In genomic region chr12:132779781-132780353, GRCh38 we compare ENCODE assay signal across 23 cellular contexts. TPM values are rescaled to one million over a fixed set of nuclear protein-coding genes. Genes with fewer than 3 reads are reported as not detected.
DNase-seq lines count a peak whose midpoint lies in the region; ATAC-seq, FAIRE-seq and TF ChIP-seq lines count a peak whose summit lies in the region.
"Had no signal": no experiment of that assay in that cellular context is flagged by ENCODE, and none has a peak within 500 bp of the region (broad histone marks: within the 10 kb centered on the region; RNA-seq: fewer than 3 reads in every experiment).

No MANE protein-coding gene starts in this region.

- H3K9me3 ChIP-seq in K562 (replicated peaks; ENCODE audit: control insufficient read depth, insufficient read depth, low read depth, low read length) (no peaks in the 10 kb centered on the region), mucosa of descending colon (no peaks in the 10 kb centered on the region), upper lobe of right lung (no peaks in the 10 kb centered on the region)
- H3K9me3 ChIP-seq: MG63, SJCRH30 had no signal

- H3K36me3 ChIP-seq in K562 (ENCODE audit: control insufficient read depth, insufficient read depth, low read length) = peaks cover 86% of the 10 kb centered on the region
- H3K36me3 ChIP-seq in mucosa of descending colon (ENCODE audit: low read depth) = peaks cover 27% of the 10 kb centered on the region
- peaks cover 87% of the 10 kb centered on the region for H3K36me3 ChIP-seq in upper lobe of right lung

- no peak overlapping the region for H2AFZ ChIP-seq in K562 (ENCODE audit: low read depth, low read length)

- no peaks in the 10 kb centered on the region for H3K9me1 ChIP-seq in K562 (ENCODE audit: control insufficient read depth, insufficient read depth, low read length)

- no peak overlapping the region for H3K4me3 Mint-ChIP-seq in activated naive CD8-positive, alpha-beta T cell treated with anti-CD3 and anti-CD28 coated beads, Interleukin-2, amount 50 U/mL, for 24 hours
- no peak overlapping the region for H3K4me3 Mint-ChIP-seq in activated naive CD8-positive, alpha-beta T cell treated with anti-CD3 and anti-CD28 coated beads for 36 hours
- H3K4me3 Mint-ChIP-seq: CD8-positive, alpha-beta T cell; HFFc6 had no signal

- POLR2A ChIA-PET in K562 (lab: Yijun Ruan, JAX) = no interaction called here

- no peak for FAIRE-seq in K562 (lab: Jason Lieb, UNC)
- FAIRE-seq: GM12891, GM18507 had no signal

- no peaks in the 10 kb centered on the region for H4K20me1 ChIP-seq in K562 (replicated peaks; ENCODE audit: control insufficient read depth, insufficient read depth, low read length)

- TF ChIP-seq POLR2A in K562 (conservative IDR thresholded peaks at IDR 0.05) = no peak

- no peaks in the 10 kb centered on the region for H3K27me3 Mint-ChIP-seq in activated naive CD8-positive, alpha-beta T cell treated with anti-CD3 and anti-CD28 coated beads, Interleukin-2, amount 50 U/mL, for 24 hours
- H3K27me3 Mint-ChIP-seq in activated naive CD8-positive, alpha-beta T cell treated with anti-CD3 and anti-CD28 coated beads for 36 hours = no peaks in the 10 kb centered on the region

- H3K27ac ChIP-seq in K562 (ENCODE audit: extremely low read depth, low read depth, low read length) = no peak overlapping the region
- H3K27ac ChIP-seq in upper lobe of right lung = no peak overlapping the region
- H3K27ac ChIP-seq in substantia nigra (ENCODE audit: low read depth, low read length, poor library complexity, severe bottlenecking) = no peak overlapping the region
- H3K27ac ChIP-seq: SJCRH30 had no signal

- DNase-seq in activated naive CD8-positive, alpha-beta T cell treated with anti-CD3 and anti-CD28 coated beads, Interleukin-2, amount 50 U/mL, for 24 hours = no peak
- DNase-seq in activated naive CD8-positive, alpha-beta T cell treated with anti-CD3 and anti-CD28 coated beads for 36 hours = no peak
- DNase-seq in K562 (ENCODE audit: extremely low read depth in 1 of 4, low spot score in 3 of 4) (no peak), mucosa of descending colon (no peak), upper lobe of right lung (no peak), substantia nigra (lab: John Stamatoyannopoulos, UW) (no peak)
- DNase-seq: CD8-positive, alpha-beta T cell; DMS53; EL; HFFc6; IMR-90; Kasumi-1; MG63; NCI-H1048; NCI-H1436; NCI-H2029; NCI-H2171; SJCRH30 had no signal

- no peak overlapping the region for H3K27ac Mint-ChIP-seq in activated naive CD8-positive, alpha-beta T cell treated with anti-CD3 and anti-CD28 coated beads, Interleukin-2, amount 50 U/mL, for 24 hours
- no peak overlapping the region for H3K27ac Mint-ChIP-seq in activated naive CD8-positive, alpha-beta T cell treated with anti-CD3 and anti-CD28 coated beads for 36 hours
- H3K27ac Mint-ChIP-seq: CD8-positive, alpha-beta T cell; HFFc6 had no signal

- peak; percentile 6 for ATAC-seq in activated naive CD8-positive, alpha-beta T cell treated with anti-CD3 and anti-CD28 coated beads, Interleukin-2, amount 50 U/mL, for 24 hours
- no peak for ATAC-seq in K562
- ATAC-seq in mucosa of descending colon = peak; percentile 14
- ATAC-seq in upper lobe of right lung = peak; percentile 11
- ATAC-seq in GM19463 (IDR thresholded peaks at IDR 0.05; ENCODE audit: unreplicated experiment) = no peak
- ATAC-seq in HG03378 (IDR thresholded peaks at IDR 0.05; ENCODE audit: unreplicated experiment) = no peak
- ATAC-seq: CD8-positive, alpha-beta T cell; Panc1 had no signal

- H3K4me1 ChIP-seq in K562 (replicated peaks in 1 of 2; ENCODE audit: control insufficient read depth in 2 of 2, insufficient read depth in 2 of 2, low read length in 2 of 2) (peaks cover 0 to 6% of the 10 kb centered on the region in 2 experiments; a peak in 1 of 5 replicates), mucosa of descending colon (ENCODE audit: low read depth) (no peaks in the 10 kb centered on the region), upper lobe of right lung (no peaks in the 10 kb centered on the region)
- H3K4me1 ChIP-seq: SJCRH30 had no signal

- CTCF ChIA-PET in K562 (lab: Yijun Ruan, JAX; ENCODE audit: low intra/inter-chr PET ratio) = no interaction called here

- no peak for TF ChIP-seq RAD21 in K562 (CRISPR knock-in tag; conservative IDR thresholded peaks at IDR 0.05 in 1 of 2, IDR thresholded peaks at IDR 0.05 in 1 of 2)

- no peak for TF ChIP-seq EP300 in K562 (IDR thresholded peaks at IDR 0.05; ENCODE audit: low read length)

- 97% methylated on average over 15 of the region's 30 CpGs for WGBS in K562 (ENCODE audit: insufficient coverage, low coverage, missing lambda C conversion rate)

- no peaks in the 10 kb centered on the region for H3K27me3 ChIP-seq in K562 (ENCODE audit: control insufficient read depth in 2 of 2, insufficient read depth in 2 of 2, low read length in 2 of 2)
- H3K27me3 ChIP-seq in upper lobe of right lung = no peaks in the 10 kb centered on the region
- H3K27me3 ChIP-seq: MG63, SJCRH30 had no signal

- no peak overlapping the region for H3K9ac ChIP-seq in K562 (ENCODE audit: insufficient read depth in 1 of 2, low read depth in 2 of 2, low read length in 2 of 2)

- no peak overlapping the region for H3K4me3 ChIP-seq in K562
- H3K4me3 ChIP-seq in mucosa of descending colon = no peak overlapping the region
- H3K4me3 ChIP-seq in upper lobe of right lung = no peak overlapping the region
- H3K4me3 ChIP-seq: MG63, SJCRH30 had no signal

- H3K9me3 Mint-ChIP-seq in activated naive CD8-positive, alpha-beta T cell treated with anti-CD3 and anti-CD28 coated beads, Interleukin-2, amount 50 U/mL, for 24 hours = no peaks in the 10 kb centered on the region
- no peaks in the 10 kb centered on the region for H3K9me3 Mint-ChIP-seq in activated naive CD8-positive, alpha-beta T cell treated with anti-CD3 and anti-CD28 coated beads for 36 hours
- H3K9me3 Mint-ChIP-seq: CD8-positive, alpha-beta T cell; HFFc6 had no signal

- H3K4me1 Mint-ChIP-seq in activated naive CD8-positive, alpha-beta T cell treated with anti-CD3 and anti-CD28 coated beads, Interleukin-2, amount 50 U/mL, for 24 hours = peaks cover 3% of the 10 kb centered on the region
- H3K4me1 Mint-ChIP-seq in activated naive CD8-positive, alpha-beta T cell treated with anti-CD3 and anti-CD28 coated beads for 36 hours = peaks cover 2% of the 10 kb centered on the region

- intact Hi-C loops in K562 (cut with micrococcal nuclease) (no loop called here), mucosa of descending colon (cut with DNase I, micrococcal nuclease) (no loop called here), upper lobe of right lung (cut with DNase I) (no loop called here)

- no TSS peak for BruUV-seq in K562 (replicated peaks; lab: Mats Ljungman, UMichigan)

- TF ChIP-seq CTCF in K562 (IDR thresholded peaks at IDR 0.05 in 2 of 3, conservative IDR thresholded peaks at IDR 0.05 in 1 of 3; ENCODE audit: insufficient read depth in 2 of 3, low read depth in 1 of 3, low read length in 3 of 3) = no peak
- no peak for TF ChIP-seq CTCF in mucosa of descending colon (IDR thresholded peaks at IDR 0.05)
- no peak for TF ChIP-seq CTCF in upper lobe of right lung (IDR thresholded peaks at IDR 0.05)

- H3K36me3 Mint-ChIP-seq in activated naive CD8-positive, alpha-beta T cell treated with anti-CD3 and anti-CD28 coated beads, Interleukin-2, amount 50 U/mL, for 24 hours (ENCODE audit: low read depth) = peaks cover 50% of the 10 kb centered on the region
- peaks cover 25% of the 10 kb centered on the region for H3K36me3 Mint-ChIP-seq in activated naive CD8-positive, alpha-beta T cell treated with anti-CD3 and anti-CD28 coated beads for 36 hours

- in situ Hi-C loops in K562 (cut with MboI) = no loop called here

- no peak overlapping the region for H3K4me2 ChIP-seq in K562 (ENCODE audit: insufficient read depth, low read length)

- H3K79me2 ChIP-seq in K562 (ENCODE audit: control insufficient read depth, insufficient read depth, low read length) = no peaks in the 10 kb centered on the region; the same call in 2 of the 3 replicates

RNA-seq across cellular contexts. Expression of gene ANKLE2, which starts 18.2 kb away (rescaled TPM):
- total RNA-seq in activated naive CD8-positive, alpha-beta T cell treated with anti-CD3 and anti-CD28 coated beads for 36 hours = 10 to 100 TPM; 84.5 to 84.8 TPM
- total RNA-seq in K562 (2011; cell fraction: chromatin; rRNA removed; ENCODE audit: low replicate concordance) = 353 and 486 TPM in 2 replicates
- total RNA-seq in K562 (2011; cell fraction: nucleolus; rRNA removed) = 225 and 254 TPM in 2 replicates
- total RNA-seq in K562 (2011; cell fraction: nucleoplasm; rRNA removed) = 264 and 271 TPM in 2 replicates
- total RNA-seq in K562 (2014; rRNA removed) (33.6 and 42.3 TPM in 2 replicates), K562 (2014; rRNA removed; fragmentation: Illumina TruSeq; extraction: Trizol) (44.0 and 45.6 TPM in 2 replicates), K562 (2015; rRNA removed; fragmentation: Illumina TruSeq; extraction: Trizol) (49.5 and 50.4 TPM in 2 replicates), K562 (2021) (54.3 and 56.9 TPM in 2 replicates), mucosa of descending colon (10 to 100 TPM; 48.3 to 60.7 (median 52.5) TPM), upper lobe of right lung (60.2 TPM)
- polyA plus RNA-seq in K562 (2011; rRNA removed) (57.7 and 69.0 TPM in 2 replicates), K562 (2014; fragmentation: Illumina TruSeq; extraction: Trizol) (43.6 and 46.3 TPM in 2 replicates), K562 (2014; fragmentation: Nextera tagmentation; extraction: Ambion mirVana) (1 to 10 TPM; 3.2 TPM), K562 (2014; rRNA removed) (49.7 and 51.6 TPM in 2 replicates)
- 41.4 and 48.0 TPM in 2 replicates for polyA plus RNA-seq in K562 (2011; cell fraction: cytosol; rRNA removed)
- polyA plus RNA-seq in K562 (2011; cell fraction: nucleus; rRNA removed) = 224 and 322 TPM in 2 replicates
- 39.1 and 44.5 TPM in 2 replicates for polyA plus RNA-seq in K562 (2012)
- 139 and 163 TPM in 2 replicates for polyA minus RNA-seq in K562 (2011; rRNA and poly(A)+ RNA removed)
- polyA minus RNA-seq in K562 (2011; cell fraction: cytosol; rRNA and poly(A)+ RNA removed) = 46.5 and 72.4 TPM in 2 replicates
- polyA minus RNA-seq in K562 (2011; cell fraction: nucleus; rRNA and poly(A)+ RNA removed) = 105 and 129 TPM in 2 replicates

RNA-seq across cellular contexts. Expression of gene GOLGA3, which starts 48.8 kb away (rescaled TPM):
- total RNA-seq in activated naive CD8-positive, alpha-beta T cell treated with anti-CD3 and anti-CD28 coated beads for 36 hours = 10 to 100 TPM; 51.5 to 57.2 TPM
- 144 and 257 TPM in 2 replicates for total RNA-seq in K562 (2011; cell fraction: chromatin; rRNA removed; ENCODE audit: low replicate concordance)
- total RNA-seq in K562 (2011; cell fraction: nucleolus; rRNA removed) = 92.6 and 108 TPM in 2 replicates
- total RNA-seq in K562 (2011; cell fraction: nucleoplasm; rRNA removed) = 87.7 and 106 TPM in 2 replicates
- total RNA-seq in K562 (2014; rRNA removed) (36.1 and 38.7 TPM in 2 replicates), K562 (2014; rRNA removed; fragmentation: Illumina TruSeq; extraction: Trizol) (17.0 and 19.0 TPM in 2 replicates), K562 (2015; rRNA removed; fragmentation: Illumina TruSeq; extraction: Trizol) (21.2 and 22.8 TPM in 2 replicates), K562 (2021) (41.7 and 48.1 TPM in 2 replicates), mucosa of descending colon (10 to 100 TPM; 71.6 to 91.0 (median 89.6) TPM), upper lobe of right lung (65.3 TPM)
- polyA plus RNA-seq in K562 (2011; rRNA removed) (15.0 and 20.2 TPM in 2 replicates), K562 (2014; fragmentation: Illumina TruSeq; extraction: Trizol) (9.0 and 11.8 TPM in 2 replicates), K562 (2014; fragmentation: Nextera tagmentation; extraction: Ambion mirVana) (1 to 10 TPM; 1.9 to 2.9 TPM), K562 (2014; rRNA removed) (18.4 and 18.6 TPM in 2 replicates)
- polyA plus RNA-seq in K562 (2011; cell fraction: cytosol; rRNA removed) = 21.4 and 25.3 TPM in 2 replicates
- polyA plus RNA-seq in K562 (2011; cell fraction: nucleus; rRNA removed) = 38.5 and 43.6 TPM in 2 replicates
- 12.5 and 13.1 TPM in 2 replicates for polyA plus RNA-seq in K562 (2012)
- polyA minus RNA-seq in K562 (2011; rRNA and poly(A)+ RNA removed) = 26.2 and 28.2 TPM in 2 replicates
- polyA minus RNA-seq in K562 (2011; cell fraction: cytosol; rRNA and poly(A)+ RNA removed) = 43.5 and 57.6 TPM in 2 replicates
- 18.7 and 48.9 TPM in 2 replicates for polyA minus RNA-seq in K562 (2011; cell fraction: nucleus; rRNA and poly(A)+ RNA removed)

Comparison
In these comparisons a context has a peak if more than half of its experiments do, and no peak if none do; other contexts are left out.
1. ATAC-seq: peak in activated naive CD8-positive, alpha-beta T cell treated with anti-CD3 and anti-CD28 coated beads, Interleukin-2, amount 50 U/mL, for 24 hours (single experiment), mucosa of descending colon (single experiment) and upper lobe of right lung (single experiment); none in K562 (single experiment), GM19463 (single experiment) and HG03378 (single experiment).